Comparison of ENCODE assay signal across 21 cellular contexts in the genomic region with DNA sequence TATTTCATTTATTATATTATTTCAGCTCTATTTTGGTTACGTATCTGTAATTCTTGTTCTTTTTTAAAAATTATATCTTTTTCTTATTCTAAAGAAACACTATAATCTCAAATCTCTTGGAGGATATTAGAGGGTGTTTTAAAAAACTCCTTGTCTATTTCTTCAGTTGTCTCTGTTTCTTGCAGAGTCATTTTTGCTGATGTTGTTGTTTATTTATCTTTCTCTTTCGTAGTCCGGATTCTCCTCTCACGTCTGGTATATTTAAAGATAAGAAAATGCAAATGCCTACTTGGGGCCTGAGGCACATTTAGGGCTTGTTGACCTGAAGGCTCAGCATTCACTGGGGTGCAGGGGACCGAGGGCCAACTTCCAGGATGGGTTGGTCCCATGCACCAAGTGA.
DNase-seq lines count a peak whose midpoint lies in the region; ATAC-seq, FAIRE-seq and TF ChIP-seq lines count a peak whose summit lies in the region.
"Had no signal": no experiment of that assay in that cellular context is flagged by ENCODE, and none has a peak within 500 bp of the region (broad histone marks: within the 10 kb centered on the region; RNA-seq: fewer than 3 reads in every experiment).

No MANE protein-coding gene starts in this region.

- H3K9ac ChIP-seq in IMR-90 (ENCODE audit: low read depth, low read length) (no peak overlapping the region), K562 (ENCODE audit: insufficient read depth in 1 of 2, low read depth in 2 of 2, low read length in 2 of 2) (no peak overlapping the region), mesenchymal stem cell (ENCODE audit: low read length) (no peak overlapping the region)
- H3K9ac ChIP-seq: BLaER1 treated with 17β-estradiol and CSF1 and Interleukin-3, amounts not matched to agents 10 nM and 100 nM had no signal

- DNase-seq in A549 (ENCODE audit: low read depth in 1 of 2, low spot score in 1 of 2) (no peak), IMR-90 (no peak), K562 (ENCODE audit: extremely low read depth in 1 of 4, low spot score in 3 of 4) (no peak), mesenchymal stem cell (peak; percentile 2), NCI-H2171 treated with DMSO at 0.1 percent for 48 hours (lab: John Stamatoyannopoulos, UW) (no peak), left cardiac atrium (no peak)
- DNase-seq: 8988T; AML-193; Caco-2; Calu3; CD4-positive, alpha-beta T cell; CD8-positive, alpha-beta T cell; DMS79 treated with DMSO at 0.1 percent for 48 hours; GF-D8 had no signal

- TF ChIP-seq EP300 in A549 (IDR thresholded peaks at IDR 0.05) (no peak), K562 (IDR thresholded peaks at IDR 0.05; ENCODE audit: low read length) (no peak)

- TF ChIP-seq RAD21 in A549 (conservative IDR thresholded peaks at IDR 0.05 in 1 of 2, IDR thresholded peaks at IDR 0.05 in 1 of 2) (no peak), IMR-90 (IDR thresholded peaks at IDR 0.05; ENCODE audit: low read length) (no peak), K562 (CRISPR knock-in tag; conservative IDR thresholded peaks at IDR 0.05 in 1 of 2, IDR thresholded peaks at IDR 0.05 in 1 of 2) (no peak)

- H2AFZ ChIP-seq in IMR-90 (replicated peaks; ENCODE audit: low read length, poor library complexity) (no peak overlapping the region), K562 (ENCODE audit: low read depth, low read length) (no peak overlapping the region), mesenchymal stem cell (ENCODE audit: low read depth, low read length) (no peak overlapping the region)

- H3K79me1 ChIP-seq in IMR-90 (ENCODE audit: low read depth in 1 of 2, low read length in 2 of 2) (no peaks in the 10 kb centered on the region), mesenchymal stem cell (replicated peaks; ENCODE audit: low read length, poor library complexity, severe bottlenecking) (no peaks in the 10 kb centered on the region)

- peaks cover 3% of the 10 kb centered on the region; the same call in 1 of the 2 replicates for H3K27me3 ChIP-seq in IMR-90 (ENCODE audit: control insufficient read depth, insufficient read depth, low read length)
- peaks cover 0 to 6% of the 10 kb centered on the region in 2 experiments; a peak in 3 of 5 replicates for H3K27me3 ChIP-seq in K562 (ENCODE audit: control insufficient read depth in 2 of 2, insufficient read depth in 2 of 2, low read length in 2 of 2)
- peaks cover 3 to 6% of the 10 kb centered on the region in 2 experiments for H3K27me3 ChIP-seq in mesenchymal stem cell (ENCODE audit: control insufficient read depth in 1 of 2, insufficient read depth in 1 of 2, low read length in 2 of 2)
- H3K27me3 ChIP-seq: BLaER1 treated with 17β-estradiol and CSF1 and Interleukin-3, amounts not matched to agents 10 nM and 100 nM had no signal

- 0 out of 3 replicates have a peak, but pooled peaks cover 3% of the 10 kb centered on the region for H3K9me3 ChIP-seq in A549
- no peaks in the 10 kb centered on the region for H3K9me3 ChIP-seq in IMR-90 (ENCODE audit: control insufficient read depth, insufficient read depth, low read length)
- no peaks in the 10 kb centered on the region for H3K9me3 ChIP-seq in K562 (replicated peaks; ENCODE audit: control insufficient read depth, insufficient read depth, low read depth, low read length)
- no peaks in the 10 kb centered on the region for H3K9me3 ChIP-seq in mesenchymal stem cell (ENCODE audit: control insufficient read depth, low read length)
- H3K9me3 ChIP-seq: BLaER1 treated with 17β-estradiol and CSF1 and Interleukin-3, amounts not matched to agents 10 nM and 100 nM; Caco-2 had no signal

- ATAC-seq in A549 (no peak), IMR-90 (ENCODE audit: low read depth) (no peak), K562 (no peak), left cardiac atrium (no peak), HG02610 (IDR thresholded peaks at IDR 0.05; ENCODE audit: unreplicated experiment) (no peak), GM18909 (IDR thresholded peaks at IDR 0.05; ENCODE audit: poor library complexity, unreplicated experiment) (no peak)
- ATAC-seq: CD8-positive, alpha-beta T cell had no signal

- TF ChIP-seq CTCF in A549 (IDR thresholded peaks at IDR 0.05), result no peak
- no peak for TF ChIP-seq CTCF in IMR-90 (conservative IDR thresholded peaks at IDR 0.05; ENCODE audit: low read depth, low read length)
- no peak for TF ChIP-seq CTCF in K562 (IDR thresholded peaks at IDR 0.05 in 2 of 3, conservative IDR thresholded peaks at IDR 0.05 in 1 of 3; ENCODE audit: insufficient read depth in 2 of 3, low read depth in 1 of 3, low read length in 3 of 3)

- H3K18ac ChIP-seq in IMR-90 (ENCODE audit: low read depth, low read length) (no peak overlapping the region), mesenchymal stem cell (ENCODE audit: low read depth in 1 of 2, low read length in 2 of 2) (no peak overlapping the region)

- no peak overlapping the region for H2BK20ac ChIP-seq in IMR-90 (ENCODE audit: low read depth, low read length)

- no peak overlapping the region for H4K91ac ChIP-seq in IMR-90 (ENCODE audit: insufficient read depth, low read depth, low read length)
- no peak overlapping the region for H4K91ac ChIP-seq in mesenchymal stem cell (ENCODE audit: low read length)

- H2AK9ac ChIP-seq in IMR-90 (replicated peaks; ENCODE audit: low read depth, low read length, poor library complexity), result no peak overlapping the region

- H3K9me1 ChIP-seq in IMR-90 (ENCODE audit: insufficient read depth, low read length) (no peaks in the 10 kb centered on the region), K562 (ENCODE audit: control insufficient read depth, insufficient read depth, low read length) (no peaks in the 10 kb centered on the region)

- H3K4me3 ChIP-seq in A549, result no peak overlapping the region
- no peak overlapping the region for H3K4me3 ChIP-seq in IMR-90 (ENCODE audit: insufficient read depth, low read depth, low read length)
- no peak overlapping the region for H3K4me3 ChIP-seq in K562
- no peak overlapping the region for H3K4me3 ChIP-seq in mesenchymal stem cell (ENCODE audit: insufficient read depth in 1 of 2, low read depth in 1 of 2, low read length in 2 of 2)
- H3K4me3 ChIP-seq: BLaER1 treated with 17β-estradiol and CSF1 and Interleukin-3, amounts not matched to agents 10 nM and 100 nM had no signal

- no peak for TF ChIP-seq POLR2A in A549 (IDR thresholded peaks at IDR 0.05; ENCODE audit: low read length)
- TF ChIP-seq POLR2A in IMR-90 (IDR thresholded peaks at IDR 0.05; ENCODE audit: low read depth, low read length), result no peak
- no peak for TF ChIP-seq POLR2A in K562 (conservative IDR thresholded peaks at IDR 0.05)

- no peaks in the 10 kb centered on the region for H3K36me3 ChIP-seq in IMR-90 (ENCODE audit: control insufficient read depth, insufficient read depth, low read length)
- H3K36me3 ChIP-seq in K562 (ENCODE audit: control insufficient read depth, insufficient read depth, low read length), result no peaks in the 10 kb centered on the region
- H3K36me3 ChIP-seq in mesenchymal stem cell (ENCODE audit: control insufficient read depth in 1 of 2, insufficient read depth in 2 of 2, low read depth in 1 of 2, low read length in 2 of 2), result no peaks in the 10 kb centered on the region
- H3K36me3 ChIP-seq: BLaER1 treated with 17β-estradiol and CSF1 and Interleukin-3, amounts not matched to agents 10 nM and 100 nM had no signal

- no peak overlapping the region for H2BK5ac ChIP-seq in IMR-90 (ENCODE audit: low read depth, low read length, poor library complexity, severe bottlenecking)
- H2BK5ac ChIP-seq in mesenchymal stem cell (ENCODE audit: low read depth, low read length, poor library complexity, severe bottlenecking), result no peak overlapping the region

- no peak for FAIRE-seq in A549 (lab: Jason Lieb, UNC)
- no peak for FAIRE-seq in K562 (lab: Jason Lieb, UNC)
- FAIRE-seq: D721Med, G401.6, GM12891 had no signal

- 60% methylated on average over 5 of the region's 5 CpGs for WGBS in A549 (ENCODE audit: missing lambda C conversion rate)
- no CpG with 5 or more reads among the region's 5 CpGs for WGBS in IMR-90 (ENCODE audit: extremely low coverage in 2 of 2, insufficient read length in 1 of 2), 2 experiments
- 5% methylated on average over 5 of the region's 5 CpGs for WGBS in K562 (ENCODE audit: insufficient coverage, low coverage, missing lambda C conversion rate)
- 35% methylated on average over 4 of the region's 5 CpGs for WGBS in mesenchymal stem cell

- H3K27ac ChIP-seq in A549, result no peak overlapping the region
- H3K27ac ChIP-seq in IMR-90 (ENCODE audit: insufficient read depth, low read length), result no peak overlapping the region
- H3K27ac ChIP-seq in K562 (ENCODE audit: extremely low read depth, low read depth, low read length), result no peak overlapping the region
- H3K27ac ChIP-seq in mesenchymal stem cell (ENCODE audit: low read length, poor library complexity, severe bottlenecking), result no peak overlapping the region
- H3K27ac ChIP-seq: BLaER1 treated with 17β-estradiol and CSF1 and Interleukin-3, amounts not matched to agents 10 nM and 100 nM; C4-2B had no signal

- H3K4ac ChIP-seq in IMR-90 (ENCODE audit: low read depth, low read length), result no peak overlapping the region
- no peak overlapping the region for H3K4ac ChIP-seq in mesenchymal stem cell (ENCODE audit: low read depth in 1 of 2, low read length in 2 of 2)

- no peak overlapping the region for H4K5ac ChIP-seq in IMR-90 (ENCODE audit: low read depth, low read length)

- intact Hi-C loops in IMR-90 (cut with micrococcal nuclease) (loop anchor here (2.0 to 5.0 kb wide), 2 partner anchors 181 to 349 kb away; partner anchors contain the start of gene CTBP2), K562 (cut with micrococcal nuclease) (loop anchor here (10.0 kb wide), 1 partner anchor 297 kb away; no protein-coding TSS in a partner anchor), left cardiac atrium (cut with DNase I) (loop anchor here in 1 of 2 donors (10.0 kb wide), 2 partner anchors 177 to 297 kb away; partner anchors contain the start of gene CTBP2)

- H3K4me1 ChIP-seq in A549, result peaks cover 9% of the 10 kb centered on the region
- H3K4me1 ChIP-seq in IMR-90 (ENCODE audit: control insufficient read depth, insufficient read depth, low read length), result peaks cover 3% of the 10 kb centered on the region; the same call in 1 of the 2 replicates
- H3K4me1 ChIP-seq in K562 (replicated peaks in 1 of 2; ENCODE audit: control insufficient read depth in 2 of 2, insufficient read depth in 2 of 2, low read length in 2 of 2), result no peaks in the 10 kb centered on the region
- peaks cover 2% of the 10 kb centered on the region for H3K4me1 ChIP-seq in mesenchymal stem cell (ENCODE audit: control insufficient read depth, insufficient read depth, low read depth, low read length)
- H3K4me1 ChIP-seq: Caco-2 had no signal

- H4K20me1 ChIP-seq in IMR-90 (ENCODE audit: insufficient read depth, low read length), result no peaks in the 10 kb centered on the region
- no peaks in the 10 kb centered on the region; the same call in 1 of the 2 replicates for H4K20me1 ChIP-seq in K562 (replicated peaks; ENCODE audit: control insufficient read depth, insufficient read depth, low read length)
- H4K20me1 ChIP-seq: BLaER1 treated with 17β-estradiol and CSF1 and Interleukin-3, amounts not matched to agents 10 nM and 100 nM had no signal

- H4K8ac ChIP-seq in IMR-90 (ENCODE audit: low read depth in 2 of 2, low read length in 2 of 2) (no peak overlapping the region), mesenchymal stem cell (ENCODE audit: low read length) (no peak overlapping the region)

- in situ Hi-C loops in IMR-90 (cut with MboI; ENCODE audit: low sequenced_read_pairs) (loop anchor here (10.0 kb wide), 1 partner anchor 177 kb away; the partner anchor contains the start of gene CTBP2), K562 (cut with MboI) (no loop called here)

- no peak overlapping the region for H2BK12ac ChIP-seq in mesenchymal stem cell (ENCODE audit: low read length in 2 of 2)

- H3K4me2 ChIP-seq in A549 (no peak overlapping the region), IMR-90 (ENCODE audit: low read depth, low read length) (no peak overlapping the region), K562 (ENCODE audit: insufficient read depth, low read length) (no peak overlapping the region), mesenchymal stem cell (ENCODE audit: low read length, poor library complexity, severe bottlenecking) (no peak overlapping the region)
- H3K4me2 ChIP-seq: BLaER1 treated with 17β-estradiol and CSF1 and Interleukin-3, amounts not matched to agents 10 nM and 100 nM had no signal

- H2BK120ac ChIP-seq in IMR-90 (ENCODE audit: low read depth, low read length) (no peak overlapping the region), mesenchymal stem cell (ENCODE audit: low read depth, low read length) (no peak overlapping the region)

- no peak overlapping the region for H2BK15ac ChIP-seq in IMR-90 (ENCODE audit: low read depth, low read length)
- H2BK15ac ChIP-seq in mesenchymal stem cell (ENCODE audit: low read depth, poor library complexity, severe bottlenecking), result no peak overlapping the region

- H2AK5ac ChIP-seq in IMR-90 (ENCODE audit: low read depth, low read length) (no peak overlapping the region), mesenchymal stem cell (ENCODE audit: low read length, severe bottlenecking) (no peak overlapping the region)

- CTCF ChIA-PET in A549 (lab: Yijun Ruan, JAX), result interaction anchor here (3.3 kb wide), 1 partner anchor 11 kb away, joined by 9 read pairs; no protein-coding TSS in a partner anchor
- CTCF ChIA-PET in IMR-90 (lab: Yijun Ruan, JAX), result interaction anchor here (0.6 kb wide), 1 partner anchor 10 kb away, joined by 3 read pairs; no protein-coding TSS in a partner anchor
- CTCF ChIA-PET in K562 (lab: Yijun Ruan, JAX; ENCODE audit: low intra/inter-chr PET ratio), result no interaction called here

- H3K23ac ChIP-seq in IMR-90 (ENCODE audit: low read depth, low read length) (no peak overlapping the region), mesenchymal stem cell (ENCODE audit: low read length in 2 of 2) (no peak overlapping the region)

- H3K14ac ChIP-seq in IMR-90 (replicated peaks; ENCODE audit: low read depth, low read length), result no peak overlapping the region
- H3K14ac ChIP-seq in mesenchymal stem cell (ENCODE audit: low read length in 2 of 2), result no peak overlapping the region

- BruUV-seq in IMR-90 (replicated peaks; lab: Mats Ljungman, UMichigan), result no TSS peak
- BruUV-seq in K562 (replicated peaks; lab: Mats Ljungman, UMichigan), result no TSS peak

- POLR2A ChIA-PET in A549 (lab: Yijun Ruan, JAX) (no interaction called here), IMR-90 (lab: Charles Lee; ENCODE audit: unreplicated experiment) (no interaction called here), K562 (lab: Yijun Ruan, JAX) (no interaction called here)

- no peaks in the 10 kb centered on the region for H3K79me2 ChIP-seq in K562 (ENCODE audit: control insufficient read depth, insufficient read depth, low read length)

- dilution Hi-C loops in IMR-90 (cut with HindIII; ENCODE audit: low sequenced_read_pairs, unreplicated experiment), result no loop called here

- no peak overlapping the region for H3K56ac ChIP-seq in IMR-90 (ENCODE audit: extremely low read depth, insufficient read depth, low read length)

Comparison
In these comparisons a context has a peak if more than half of its experiments do, and no peak if none do; other contexts are left out.
1. Of the 35 proteins assayed by ChIP-seq in both K562 and A549: peak only in K562: none; only in A549: MAFK; in both: none; in neither: 34.